Comparison of ENCODE assay signal across 29 cellular contexts in genomic region chr7:11005202-11005601, GRCh38. TPM values are rescaled to one million over a fixed set of nuclear protein-coding genes. Genes with fewer than 3 reads are reported as not detected.
A peak's percentile ranks its signal among the peaks of the same experiment; 100 is the strongest.
DNase-seq lines count a peak whose midpoint lies in the region; ATAC-seq, FAIRE-seq and TF ChIP-seq lines count a peak whose summit lies in the region.
"Had no signal": no experiment of that assay in that cellular context is flagged by ENCODE, and none has a peak within 500 bp of the region (broad histone marks: within the 10 kb centered on the region; RNA-seq: fewer than 3 reads in every experiment).

No MANE protein-coding gene starts in this region.

- intact Hi-C loops in ascending aorta (cut with DNase I) = no loop called here
- intact Hi-C loops in CD14-positive monocyte (cut with micrococcal nuclease) = no loop called here

- no peak overlapping the region for H3K27ac ChIP-seq in ascending aorta
- H3K27ac ChIP-seq: 22Rv1, A549, C4-2B, GM23248 had no signal

- no peaks in the 10 kb centered on the region for H3K9me3 ChIP-seq in ascending aorta
- H3K9me3 ChIP-seq: A549 had no signal

- CTCF ChIA-PET in WTC11 (lab: Charles Lee) = no interaction called here

- H3K4me1 ChIP-seq in ascending aorta = no peaks in the 10 kb centered on the region
- H3K4me1 ChIP-seq: A549 had no signal

- no peak overlapping the region for H3K4me3 ChIP-seq in ascending aorta
- H3K4me3 ChIP-seq: A549, GM23248 had no signal

- H3K4me1 Mint-ChIP-seq in WTC11 (no peaks in the 10 kb centered on the region), CD14-positive monocyte (no peaks in the 10 kb centered on the region)

- DNase-seq in CD1c-positive myeloid dendritic cell (ENCODE audit: extremely low spot score) (peak; percentile 10), WTC11 (ENCODE audit: low spot score) (no peak), ascending aorta (ENCODE audit: low spot score in 2 of 2) (no peak), CD14-positive monocyte (ENCODE audit: low spot score) (no peak), SHP77 treated with DMSO at 0.1 percent for 48 hours (lab: John Stamatoyannopoulos, UW) (no peak), RCC 7860 (ENCODE audit: low spot score) (no peak)
- DNase-seq: AML-193; CD8-positive, alpha-beta memory T cell; COR-L47; DMS 273 treated with DMSO at 0.1 percent for 48 hours; DMS53; DND-41; EL; GDM1; GM23248; HCEC 1CT; Karpas-422; KBM-7 had no signal

- TF ChIP-seq CTCF in WTC11 (IDR thresholded peaks at IDR 0.05) (no peak), ascending aorta (IDR thresholded peaks at IDR 0.05) (no peak), CD14-positive monocyte (IDR thresholded peaks at IDR 0.05) (no peak)

- H3K27ac Mint-ChIP-seq in WTC11 (peak overlapping the region; percentile 75), CD14-positive monocyte (peak overlapping the region in 2 of 7 donors; percentile 6 to 40)
- H3K27ac Mint-ChIP-seq: IgD-negative memory B cell had no signal

- peak; percentile 81 for ATAC-seq in GM18907 (IDR thresholded peaks at IDR 0.05; ENCODE audit: unreplicated experiment)
- ATAC-seq in HG03378 (IDR thresholded peaks at IDR 0.05; ENCODE audit: unreplicated experiment) = peak; percentile 67
- ATAC-seq in WTC11 = no peak
- ATAC-seq: A549, HepG2 had no signal

- H3K36me3 Mint-ChIP-seq in WTC11 = peaks cover 27% of the 10 kb centered on the region
- H3K36me3 Mint-ChIP-seq in CD14-positive monocyte = peaks cover 25 to 52% of the 10 kb centered on the region in 2 donors

- H3K27me3 Mint-ChIP-seq in WTC11 (ENCODE audit: low read depth) (no peaks in the 10 kb centered on the region), CD14-positive monocyte (ENCODE audit: low read depth in 3 of 3) (peaks cover 0 to 2% (median 0%) of the 10 kb centered on the region in 3 donors)
- H3K27me3 Mint-ChIP-seq: CD8-positive, alpha-beta memory T cell; IgD-negative memory B cell had no signal

- H3K36me3 ChIP-seq in ascending aorta = no peaks in the 10 kb centered on the region

- H3K27me3 ChIP-seq in ascending aorta = no peaks in the 10 kb centered on the region

- H3K4me3 Mint-ChIP-seq in WTC11 = no peak overlapping the region
- no peak overlapping the region for H3K4me3 Mint-ChIP-seq in CD14-positive monocyte
- H3K4me3 Mint-ChIP-seq: IgD-negative memory B cell had no signal

- POLR2A ChIA-PET in WTC11 (lab: Charles Lee) = no interaction called here

- no peak for FAIRE-seq in RCC 7860 (lab: Jason Lieb, UNC)
- FAIRE-seq: A549, GM12892, GM18507, GM19239, H54, HepG2 had no signal

- H3K9me3 Mint-ChIP-seq in WTC11 = peaks cover 9% of the 10 kb centered on the region
- H3K9me3 Mint-ChIP-seq in CD14-positive monocyte = peaks cover 0 to 4% (median 0%) of the 10 kb centered on the region in 7 donors
- H3K9me3 Mint-ChIP-seq: CD8-positive, alpha-beta memory T cell; IgD-negative memory B cell had no signal

TF ChIP-seq in WTC11, 78 proteins besides CTCF, POLR2A, EP300 and RAD21:
- TF ChIP-seq NFATC4 (CRISPR knock-in tag; IDR thresholded peaks at IDR 0.05) = no peak
- no peak for TF ChIP-seq EMX1 (CRISPR knock-in tag; IDR thresholded peaks at IDR 0.05)

RNA-seq across cellular contexts. Expression of gene PHF14, which starts 31.5 kb away (rescaled TPM):
- total RNA-seq in WTC11 (2021) (47.7 to 49.9 TPM (median 48.6 TPM) in 3 replicates), ascending aorta (41.8 TPM)
- 1 to 10 TPM; 4.8 to 5.4 TPM for polyA plus RNA-seq in CD14-positive monocyte
